ENCODE assay signal across 1 cellular context in the genomic region with DNA sequence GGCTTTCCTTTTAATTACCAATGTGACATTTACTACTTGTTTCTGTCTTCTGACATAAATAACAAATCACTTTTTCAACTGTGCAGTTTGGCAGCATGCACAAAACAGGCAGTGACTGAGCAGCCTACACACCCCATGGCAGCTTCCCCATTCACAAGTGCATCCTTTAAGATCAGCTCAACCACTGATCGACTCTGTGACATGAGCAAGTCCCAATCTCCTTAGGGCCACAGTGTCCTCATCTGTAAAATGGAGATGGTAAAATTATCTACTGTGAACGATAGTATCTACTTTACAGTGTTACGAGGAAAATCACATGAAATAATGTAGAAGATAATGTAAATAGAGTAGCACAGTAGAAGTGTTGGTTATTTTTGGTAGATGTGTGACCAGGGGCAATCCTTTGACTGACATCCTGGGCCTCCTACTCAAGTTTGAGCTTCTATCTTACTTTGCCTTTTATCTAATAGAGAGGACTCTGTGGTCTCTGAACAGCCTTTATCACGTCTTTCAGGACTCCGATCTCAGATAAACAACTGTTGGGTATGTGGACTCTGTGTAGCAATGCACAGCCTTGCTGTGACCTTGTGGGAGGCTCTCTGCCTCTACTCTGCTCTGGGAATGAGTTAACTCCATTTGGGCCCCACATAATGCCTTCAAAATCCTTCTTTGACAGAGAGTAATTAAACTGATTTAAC.
TF ChIP-seq lines count a peak whose summit lies in the region.

No MANE protein-coding gene starts in this region.

TF ChIP-seq in IMR-90, 13 proteins besides CTCF, POLR2A, EP300 and RAD21 (continued from another document):
- TF ChIP-seq MAFK (IDR thresholded peaks at IDR 0.05; ENCODE audit: low read depth, low read length), result no peak
- TF ChIP-seq RCOR1 (IDR thresholded peaks at IDR 0.05; ENCODE audit: insufficient replicate concordance, low read length), result no peak
- TF ChIP-seq FOS (IDR thresholded peaks at IDR 0.05; ENCODE audit: low read depth, low read length), result no peak
- no peak for TF ChIP-seq CEBPB (IDR thresholded peaks at IDR 0.05; ENCODE audit: low read depth, low read length)
- no peak for TF ChIP-seq MXI1 (IDR thresholded peaks at IDR 0.05; ENCODE audit: borderline replicate concordance, low read depth, low read length)
- TF ChIP-seq NFE2L2 (IDR thresholded peaks at IDR 0.05; ENCODE audit: low read depth, low read length), result no peak
- no peak for TF ChIP-seq SMC3 (IDR thresholded peaks at IDR 0.05; ENCODE audit: low read depth, low read length)
- TF ChIP-seq USF2 (IDR thresholded peaks at IDR 0.05; ENCODE audit: low read depth, low read length), result no peak
- no peak for TF ChIP-seq BHLHE40 (IDR thresholded peaks at IDR 0.05; ENCODE audit: low read depth, low read length)
- no peak for TF ChIP-seq CHD1 (IDR thresholded peaks at IDR 0.05; ENCODE audit: low read depth, low read length)
TF ChIP-seq in IMR-90: peak in this region for 0.
